Comparison of ENCODE assay signal across 8 cellular contexts in genomic region chr1:227542153-227543120, GRCh38. TPM values are rescaled to one million over a fixed set of nuclear protein-coding genes. Genes with fewer than 3 reads are reported as not detected.
A peak's percentile ranks its signal among the peaks of the same experiment; 100 is the strongest.
DNase-seq lines count a peak whose midpoint lies in the region; ATAC-seq and TF ChIP-seq lines count a peak whose summit lies in the region.

No MANE protein-coding gene starts in this region.

- peak; percentile 57 for TF ChIP-seq POLR2A in GM18951 (IDR thresholded peaks at IDR 0.05; ENCODE audit: extremely low read depth, insufficient read depth, insufficient read length)

- no peak overlapping the region for H3K27ac Mint-ChIP-seq in activated CD8-positive, alpha-beta memory T cell treated with anti-CD3 and anti-CD28 coated beads, Interleukin-2, amount 10 ng/mL, durations not matched to agents 7 days and 5 days
- H3K27ac Mint-ChIP-seq in endothelial cell (ENCODE audit: unreplicated experiment) = no peak overlapping the region
- peak overlapping the region; percentile 50 for H3K27ac Mint-ChIP-seq in mesothelial cell of epicardium

- H3K4me3 ChIP-seq in AG09309 (ENCODE audit: control insufficient read depth, low read depth, low read length) = peak overlapping the region; percentile 39

- H3K36me3 Mint-ChIP-seq in activated CD8-positive, alpha-beta memory T cell treated with anti-CD3 and anti-CD28 coated beads, Interleukin-2, amount 10 ng/mL, durations not matched to agents 7 days and 5 days = no peaks in the 10 kb centered on the region
- H3K36me3 Mint-ChIP-seq in endothelial cell (ENCODE audit: low read depth, unreplicated experiment) (peaks cover 8% of the 10 kb centered on the region), mesothelial cell of epicardium (no peaks in the 10 kb centered on the region)

- H3K27me3 Mint-ChIP-seq in activated CD8-positive, alpha-beta memory T cell treated with anti-CD3 and anti-CD28 coated beads, Interleukin-2, amount 10 ng/mL, durations not matched to agents 7 days and 5 days = no peaks in the 10 kb centered on the region
- peaks cover 4% of the 10 kb centered on the region for H3K27me3 Mint-ChIP-seq in endothelial cell (ENCODE audit: unreplicated experiment)
- H3K27me3 Mint-ChIP-seq in mesothelial cell of epicardium (ENCODE audit: low read depth) = no peaks in the 10 kb centered on the region

- no peaks in the 10 kb centered on the region for H3K9me3 Mint-ChIP-seq in activated CD8-positive, alpha-beta memory T cell treated with anti-CD3 and anti-CD28 coated beads, Interleukin-2, amount 10 ng/mL, durations not matched to agents 7 days and 5 days (ENCODE audit: low read depth)
- H3K9me3 Mint-ChIP-seq in endothelial cell (ENCODE audit: unreplicated experiment) (no peaks in the 10 kb centered on the region), mesothelial cell of epicardium (no peaks in the 10 kb centered on the region)

- peak; percentile 62 for TF ChIP-seq CTCF in AG09309 (IDR thresholded peaks at IDR 0.05; ENCODE audit: control insufficient read depth, insufficient read depth, low read depth, low read length, missing control alignments)
- TF ChIP-seq CTCF in endothelial cell (IDR thresholded peaks at IDR 0.05; ENCODE audit: unreplicated experiment) = peak; percentile 100
- TF ChIP-seq CTCF in mesothelial cell of epicardium (IDR thresholded peaks at IDR 0.05; ENCODE audit: unreplicated experiment) = peak; percentile 99

- no peak overlapping the region for H3K4me3 Mint-ChIP-seq in activated CD8-positive, alpha-beta memory T cell treated with anti-CD3 and anti-CD28 coated beads, Interleukin-2, amount 10 ng/mL, durations not matched to agents 7 days and 5 days
- peak overlapping the region; percentile 67 for H3K4me3 Mint-ChIP-seq in endothelial cell (ENCODE audit: unreplicated experiment)
- H3K4me3 Mint-ChIP-seq in mesothelial cell of epicardium = peak overlapping the region; percentile 65

- ATAC-seq in HG03175 (IDR thresholded peaks at IDR 0.05; ENCODE audit: unreplicated experiment) = peak; percentile 95
- peak; percentile 98 for ATAC-seq in activated CD8-positive, alpha-beta memory T cell treated with anti-CD3 and anti-CD28 coated beads, Interleukin-2, amount 10 ng/mL, durations not matched to agents 7 days and 5 days

- H3K4me1 Mint-ChIP-seq in activated CD8-positive, alpha-beta memory T cell treated with anti-CD3 and anti-CD28 coated beads, Interleukin-2, amount 10 ng/mL, durations not matched to agents 7 days and 5 days = peaks cover 3% of the 10 kb centered on the region
- H3K4me1 Mint-ChIP-seq in endothelial cell (ENCODE audit: unreplicated experiment) (peaks cover 10% of the 10 kb centered on the region), mesothelial cell of epicardium (peaks cover 8% of the 10 kb centered on the region)

- peak; percentile 37 for DNase-seq in AG09309 (ENCODE audit: low read depth)
- peak; percentile 24 for DNase-seq in NCI-H526 treated with DMSO at 0.1 percent for 48 hours (lab: John Stamatoyannopoulos, UW)
- peak; percentile 91 for DNase-seq in activated CD8-positive, alpha-beta memory T cell treated with anti-CD3 and anti-CD28 coated beads, Interleukin-2, amount 10 ng/mL, durations not matched to agents 7 days and 5 days
- peak; percentile 90 for DNase-seq in endothelial cell (ENCODE audit: low spot score)
- peak; percentile 85 to 92 for DNase-seq in mesothelial cell of epicardium (ENCODE audit: low spot score in 2 of 2, unreplicated experiment in 2 of 2)
- DNase-seq in stimulated activated CD8-positive, alpha-beta memory T cell treated with anti-CD3 and anti-CD28 coated beads, Interleukin-15, amount 100 ng/mL, for 1 hour (ENCODE audit: low read depth) = peak; percentile 76

- in situ Hi-C loops in GM18951 (cut with MboI; ENCODE audit: low sequenced_read_pairs, unreplicated experiment) = no loop called here

- CTCF ChIA-PET in activated CD8-positive, alpha-beta memory T cell treated with anti-CD3 and anti-CD28 coated beads, Interleukin-2, amount 10 ng/mL, durations not matched to agents 7 days and 5 days (lab: Charles Lee) = interaction anchor here (0.5 to 2.1 kb wide), 21 partner anchors 9 to 916 kb away, joined by 3 to 20 read pairs (median 3); partner anchors contain the start of gene ZNF678

RNA-seq across cellular contexts. Expression of gene ZNF678, which starts 20.9 kb away (rescaled TPM):
- 1 to 10 TPM; 3.7 to 6.7 TPM for total RNA-seq in activated CD8-positive, alpha-beta memory T cell treated with anti-CD3 and anti-CD28 coated beads, Interleukin-2, amount 10 ng/mL, durations not matched to agents 7 days and 5 days
- total RNA-seq in endothelial cell (ENCODE audit: unreplicated experiment) = 19.5 TPM
- total RNA-seq in mesothelial cell of epicardium = 18.3 to 20.6 TPM (median 19.4 TPM) in 3 replicates

Comparison
In these comparisons a context has a peak if more than half of its experiments do, and no peak if none do; other contexts are left out.
1. Peak in every context shown above with its lines: DNase-seq, ATAC-seq and H3K4me3 ChIP-seq.
2. DNase-seq: peak in every context shown above with its lines; median percentile 91 in activated CD8-positive, alpha-beta memory T cell treated with anti-CD3 and anti-CD28 coated beads, Interleukin-2, amount 10 ng/mL, durations not matched to agents 7 days and 5 days; 90 in endothelial cell; 88 in mesothelial cell of epicardium; 76 in stimulated activated CD8-positive, alpha-beta memory T cell treated with anti-CD3 and anti-CD28 coated beads, Interleukin-15, amount 100 ng/mL, for 1 hour; 37 in AG09309; 24 in NCI-H526 treated with DMSO at 0.1 percent for 48 hours.